In the genomic region with DNA sequence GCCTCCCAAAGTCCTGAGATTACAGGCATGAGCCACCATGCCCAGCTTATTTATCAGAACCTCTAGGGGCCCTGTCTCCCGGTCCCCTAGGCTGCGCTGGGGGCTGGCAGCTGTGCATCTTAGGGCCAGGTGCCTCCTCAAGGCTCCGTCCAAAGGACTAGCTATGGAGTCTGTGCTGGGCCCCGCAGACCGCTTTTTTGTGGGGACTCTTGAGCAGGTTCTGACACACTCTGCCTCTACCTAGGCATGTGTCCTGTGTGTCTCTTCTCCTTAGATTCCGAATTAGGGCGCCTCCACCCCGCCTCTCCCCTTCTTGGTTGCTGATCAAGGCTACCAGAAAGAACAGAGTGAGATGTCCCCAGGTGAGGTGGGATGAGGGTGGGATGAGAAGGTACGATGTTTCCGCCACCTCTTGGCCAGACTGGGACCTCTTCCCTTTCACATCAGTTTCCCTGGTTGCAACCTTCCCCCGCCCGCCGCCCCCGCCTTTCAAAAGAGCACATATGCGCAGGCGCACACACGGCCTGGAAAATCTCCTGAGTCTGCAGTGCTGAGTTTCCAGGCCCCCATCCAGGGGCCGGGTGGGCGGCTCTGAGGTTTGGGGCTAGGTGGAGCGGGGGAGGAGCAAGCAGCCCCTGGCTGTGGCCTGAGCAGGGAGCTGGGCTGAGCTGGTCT, we compare ENCODE assay signal across 11 cellular contexts. TPM values are rescaled to one million over a fixed set of nuclear protein-coding genes. Genes with fewer than 3 reads are reported as not detected.
DNase-seq lines count a peak whose midpoint lies in the region; ATAC-seq and TF ChIP-seq lines count a peak whose summit lies in the region.
"Had no signal": no experiment of that assay in that cellular context is flagged by ENCODE, and none has a peak within 500 bp of the region (broad histone marks: within the 10 kb centered on the region; RNA-seq: fewer than 3 reads in every experiment).

No MANE protein-coding gene starts in this region.

- no peak overlapping the region for H3K4me3 ChIP-seq in upper lobe of right lung

- H3K27ac ChIP-seq in upper lobe of right lung, result peak overlapping the region; percentile 47
- H3K27ac ChIP-seq: brain microvascular endothelial cell had no signal

- H3K27me3 Mint-ChIP-seq in T-helper 2 cell treated with Interferon-gamma antibody and Interleukin-4, amounts not matched to agents 5 μg/mL and 100 μg/mL, for 36 hours (ENCODE audit: low read depth), result no peaks in the 10 kb centered on the region
- no peaks in the 10 kb centered on the region for H3K27me3 Mint-ChIP-seq in activated T-helper 1 cell treated with anti-CD3 and anti-CD28 coated beads, Interleukin-12 subunit alpha, Interleukin-12 subunit beta, Interleukin-2, Interleukin-4 antibody, amounts not matched to agents 30 ng/mL and 10 ng/mL and 1 ng/mL, durations not matched to agents 14 hours and 24 hours and 36 hours (ENCODE audit: insufficient read depth)
- H3K27me3 Mint-ChIP-seq in natural killer cell (ENCODE audit: low read depth in 2 of 2), result no peaks in the 10 kb centered on the region

- H3K4me1 Mint-ChIP-seq in T-helper 2 cell treated with Interferon-gamma antibody and Interleukin-4, amounts not matched to agents 5 μg/mL and 100 μg/mL, for 36 hours (ENCODE audit: low read depth), result peaks cover 51% of the 10 kb centered on the region
- peaks cover 66% of the 10 kb centered on the region for H3K4me1 Mint-ChIP-seq in activated T-helper 1 cell treated with anti-CD3 and anti-CD28 coated beads, Interleukin-12 subunit alpha, Interleukin-12 subunit beta, Interleukin-2, Interleukin-4 antibody, amounts not matched to agents 30 ng/mL and 10 ng/mL and 1 ng/mL, durations not matched to agents 14 hours and 24 hours and 36 hours (ENCODE audit: low read depth)
- H3K4me1 Mint-ChIP-seq in natural killer cell, result peaks cover 37 to 47% of the 10 kb centered on the region in 2 donors

- H3K4me3 Mint-ChIP-seq in T-helper 2 cell treated with Interferon-gamma antibody and Interleukin-4, amounts not matched to agents 5 μg/mL and 100 μg/mL, for 36 hours, result peak overlapping the region; percentile 100
- H3K4me3 Mint-ChIP-seq in activated T-helper 1 cell treated with anti-CD3 and anti-CD28 coated beads, Interleukin-12 subunit alpha, Interleukin-12 subunit beta, Interleukin-2, Interleukin-4 antibody, amounts not matched to agents 30 ng/mL and 10 ng/mL and 1 ng/mL, durations not matched to agents 14 hours and 24 hours and 36 hours, result peak overlapping the region; percentile 81
- peak overlapping the region; percentile 72 for H3K4me3 Mint-ChIP-seq in natural killer cell

- TF ChIP-seq CTCF in natural killer cell (IDR thresholded peaks at IDR 0.05) (no peak), upper lobe of right lung (IDR thresholded peaks at IDR 0.05) (no peak)

- H3K9me3 Mint-ChIP-seq in T-helper 2 cell treated with Interferon-gamma antibody and Interleukin-4, amounts not matched to agents 5 μg/mL and 100 μg/mL, for 36 hours, result no peaks in the 10 kb centered on the region
- H3K9me3 Mint-ChIP-seq in activated T-helper 1 cell treated with anti-CD3 and anti-CD28 coated beads, Interleukin-12 subunit alpha, Interleukin-12 subunit beta, Interleukin-2, Interleukin-4 antibody, amounts not matched to agents 30 ng/mL and 10 ng/mL and 1 ng/mL, durations not matched to agents 14 hours and 24 hours and 36 hours, result no peaks in the 10 kb centered on the region
- no peaks in the 10 kb centered on the region for H3K9me3 Mint-ChIP-seq in natural killer cell

- H3K4me1 ChIP-seq in upper lobe of right lung, result peaks cover 11% of the 10 kb centered on the region

- no peak for ATAC-seq in natural killer cell
- no peak for ATAC-seq in upper lobe of right lung
- ATAC-seq: PC-3 had no signal

- H3K9me3 ChIP-seq in upper lobe of right lung, result no peaks in the 10 kb centered on the region

- no peaks in the 10 kb centered on the region for H3K36me3 ChIP-seq in upper lobe of right lung
- H3K36me3 ChIP-seq: brain microvascular endothelial cell had no signal

- H3K27me3 ChIP-seq in upper lobe of right lung, result no peaks in the 10 kb centered on the region
- H3K27me3 ChIP-seq: brain microvascular endothelial cell had no signal

- DNase-seq in T-helper 2 cell treated with Interferon-gamma antibody and Interleukin-4, amounts not matched to agents 5 μg/mL and 100 μg/mL, for 36 hours (ENCODE audit: low spot score), result peak; percentile 71
- no peak for DNase-seq in activated T-helper 1 cell treated with anti-CD3 and anti-CD28 coated beads, Interleukin-12 subunit alpha, Interleukin-12 subunit beta, Interleukin-2, Interleukin-4 antibody, amounts not matched to agents 30 ng/mL and 10 ng/mL and 1 ng/mL, durations not matched to agents 14 hours and 24 hours and 36 hours (ENCODE audit: low spot score)
- DNase-seq in natural killer cell (no peak), upper lobe of right lung (peak; percentile 57), MV-4-11 (lab: John Stamatoyannopoulos, UW) (no peak), HPDE6-E6E7 (ENCODE audit: extremely low spot score) (no peak), NCI-H2227 treated with DMSO at 0.1 percent for 48 hours (lab: John Stamatoyannopoulos, UW) (no peak)
- DNase-seq: brain microvascular endothelial cell, DMS53, NCI-H1092, PC-3 had no signal

- peaks cover under 1% of the 10 kb centered on the region for H3K36me3 Mint-ChIP-seq in T-helper 2 cell treated with Interferon-gamma antibody and Interleukin-4, amounts not matched to agents 5 μg/mL and 100 μg/mL, for 36 hours (ENCODE audit: low read depth)
- H3K36me3 Mint-ChIP-seq in activated T-helper 1 cell treated with anti-CD3 and anti-CD28 coated beads, Interleukin-12 subunit alpha, Interleukin-12 subunit beta, Interleukin-2, Interleukin-4 antibody, amounts not matched to agents 30 ng/mL and 10 ng/mL and 1 ng/mL, durations not matched to agents 14 hours and 24 hours and 36 hours (ENCODE audit: low read depth), result peaks cover under 1% of the 10 kb centered on the region
- H3K36me3 Mint-ChIP-seq in natural killer cell, result no peaks in the 10 kb centered on the region

- intact Hi-C loops in activated T-helper 1 cell treated with anti-CD3 and anti-CD28 coated beads, Interleukin-12 subunit alpha, Interleukin-12 subunit beta, Interleukin-2, Interleukin-4 antibody, amounts not matched to agents 30 ng/mL and 10 ng/mL and 1 ng/mL, durations not matched to agents 14 hours and 24 hours and 36 hours (cut with micrococcal nuclease), result loop anchor here (10.0 kb wide), 3 partner anchors 829 to 1159 kb away; a partner anchor contains a TSS
- intact Hi-C loops in natural killer cell (cut with micrococcal nuclease), result no loop called here
- intact Hi-C loops in upper lobe of right lung (cut with DNase I), result no loop called here

- H3K27ac Mint-ChIP-seq in T-helper 2 cell treated with Interferon-gamma antibody and Interleukin-4, amounts not matched to agents 5 μg/mL and 100 μg/mL, for 36 hours, result peak overlapping the region; percentile 98
- H3K27ac Mint-ChIP-seq in activated T-helper 1 cell treated with anti-CD3 and anti-CD28 coated beads, Interleukin-12 subunit alpha, Interleukin-12 subunit beta, Interleukin-2, Interleukin-4 antibody, amounts not matched to agents 30 ng/mL and 10 ng/mL and 1 ng/mL, durations not matched to agents 14 hours and 24 hours and 36 hours, result peak overlapping the region; percentile 94
- peak overlapping the region; percentile 82 to 100 for H3K27ac Mint-ChIP-seq in natural killer cell

RNA-seq across cellular contexts. Expression of a gene that starts 5.0 kb away (rescaled TPM):
- total RNA-seq in activated T-helper 1 cell treated with anti-CD3 and anti-CD28 coated beads, Interleukin-12 subunit alpha, Interleukin-12 subunit beta, Interleukin-2, Interleukin-4 antibody, amounts not matched to agents 30 ng/mL and 10 ng/mL and 1 ng/mL, durations not matched to agents 14 hours and 24 hours and 36 hours, result 584 and 597 TPM in 2 replicates
- total RNA-seq in natural killer cell (100 to 1,000 TPM; 144 to 241 (median 196) TPM), upper lobe of right lung (7.3 TPM)
- total RNA-seq: PC-3 had no signal

RNA-seq across cellular contexts. Expression of a gene that starts 20.9 kb away (rescaled TPM):
- 56.6 and 69.0 TPM in 2 replicates for total RNA-seq in activated T-helper 1 cell treated with anti-CD3 and anti-CD28 coated beads, Interleukin-12 subunit alpha, Interleukin-12 subunit beta, Interleukin-2, Interleukin-4 antibody, amounts not matched to agents 30 ng/mL and 10 ng/mL and 1 ng/mL, durations not matched to agents 14 hours and 24 hours and 36 hours
- 100 to 1,000 TPM; 109 to 120 (median 109) TPM for total RNA-seq in natural killer cell
- 106 TPM for total RNA-seq in upper lobe of right lung

RNA-seq across cellular contexts. Expression of a gene that starts 28.2 kb away (rescaled TPM):
- total RNA-seq in activated T-helper 1 cell treated with anti-CD3 and anti-CD28 coated beads, Interleukin-12 subunit alpha, Interleukin-12 subunit beta, Interleukin-2, Interleukin-4 antibody, amounts not matched to agents 30 ng/mL and 10 ng/mL and 1 ng/mL, durations not matched to agents 14 hours and 24 hours and 36 hours, result not detected in 2 replicates
- total RNA-seq in natural killer cell (10 to 100 TPM; 58.3 to 65.2 (median 60.9) TPM), upper lobe of right lung (1.8 TPM)

RNA-seq across cellular contexts. Expression of a gene that starts 42.7 kb away (rescaled TPM):
- not detected in 2 replicates for total RNA-seq in activated T-helper 1 cell treated with anti-CD3 and anti-CD28 coated beads, Interleukin-12 subunit alpha, Interleukin-12 subunit beta, Interleukin-2, Interleukin-4 antibody, amounts not matched to agents 30 ng/mL and 10 ng/mL and 1 ng/mL, durations not matched to agents 14 hours and 24 hours and 36 hours
- total RNA-seq in natural killer cell (not detected), upper lobe of right lung (0.06 TPM)

Comparison
In these comparisons a context has a peak if more than half of its experiments do, and no peak if none do; other contexts are left out.
1. DNase-seq: peak in T-helper 2 cell treated with Interferon-gamma antibody and Interleukin-4, amounts not matched to agents 5 μg/mL and 100 μg/mL, for 36 hours (single experiment) and upper lobe of right lung (single experiment); none in activated T-helper 1 cell treated with anti-CD3 and anti-CD28 coated beads, Interleukin-12 subunit alpha, Interleukin-12 subunit beta, Interleukin-2, Interleukin-4 antibody, amounts not matched to agents 30 ng/mL and 10 ng/mL and 1 ng/mL, durations not matched to agents 14 hours and 24 hours and 36 hours (single experiment), natural killer cell (single experiment), MV-4-11 (single experiment), HPDE6-E6E7 (single experiment) and NCI-H2227 treated with DMSO at 0.1 percent for 48 hours (single experiment).
2. RNA of a gene that starts 5.0 kb away (total RNA-seq): 584 to 597 TPM in activated T-helper 1 cell treated with anti-CD3 and anti-CD28 coated beads, Interleukin-12 subunit alpha, Interleukin-12 subunit beta, Interleukin-2, Interleukin-4 antibody, amounts not matched to agents 30 ng/mL and 10 ng/mL and 1 ng/mL, durations not matched to agents 14 hours and 24 hours and 36 hours and 144 to 241 TPM in natural killer cell; 7.3 TPM in upper lobe of right lung (single experiment); every median in the first group is over 10 times any median in the second.
3. RNA of a gene that starts 28.2 kb away (total RNA-seq): 58.3 to 65.2 TPM in natural killer cell; 1.8 TPM in upper lobe of right lung (single experiment) and not detected in activated T-helper 1 cell treated with anti-CD3 and anti-CD28 coated beads, Interleukin-12 subunit alpha, Interleukin-12 subunit beta, Interleukin-2, Interleukin-4 antibody, amounts not matched to agents 30 ng/mL and 10 ng/mL and 1 ng/mL, durations not matched to agents 14 hours and 24 hours and 36 hours; every median in the first group is over 10 times any median in the second.
4. Peak in every context shown above with its lines, with median percentiles within 50 percentile points of each other: H3K27ac Mint-ChIP-seq and H3K4me3 Mint-ChIP-seq.